ENCODE assay signal across 8 cellular contexts in the genomic region with DNA sequence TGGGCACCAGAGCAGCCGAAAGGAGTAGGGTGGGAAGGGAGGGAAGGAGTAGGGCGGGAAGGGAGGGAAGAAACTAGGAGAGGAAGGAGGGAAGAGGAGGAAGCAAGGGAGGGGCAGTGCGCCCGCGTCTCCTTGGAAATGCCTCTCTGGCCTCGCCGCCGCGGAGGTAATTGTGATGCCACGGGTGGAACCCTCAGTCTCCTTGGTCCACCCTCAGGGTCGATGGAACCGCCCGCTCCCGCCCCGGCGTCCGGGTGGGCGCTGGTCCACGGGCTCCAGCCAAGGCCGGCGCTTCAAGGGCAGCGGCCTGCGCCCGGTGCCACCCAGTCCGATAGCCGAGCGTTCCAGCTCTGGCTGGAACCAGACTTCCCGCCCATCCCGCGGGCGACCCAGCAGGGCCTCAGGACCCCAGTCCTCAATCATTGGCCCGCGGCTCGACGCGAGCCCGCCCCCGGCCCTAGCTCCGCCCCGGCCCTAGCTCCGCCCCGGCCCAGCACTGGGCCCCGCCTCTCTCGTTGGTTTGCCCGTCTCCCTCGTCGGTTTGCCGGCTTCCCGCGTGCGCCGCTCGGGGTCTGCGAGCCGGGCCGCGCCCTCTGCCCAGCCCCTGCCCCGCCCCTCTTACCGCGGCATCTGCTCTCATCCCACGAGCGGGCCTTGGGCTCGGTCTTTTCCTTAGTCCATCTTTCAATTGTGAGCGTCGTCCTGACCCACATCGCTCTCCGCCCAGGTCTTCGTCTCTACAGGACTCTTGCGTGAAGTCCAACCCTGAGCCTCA.
A peak's percentile ranks its signal among the peaks of the same experiment; 100 is the strongest.
DNase-seq lines count a peak whose midpoint lies in the region; ATAC-seq and TF ChIP-seq lines count a peak whose summit lies in the region.

No MANE protein-coding gene starts in this region.

- peak; percentile 70 for ATAC-seq in GM18907 (IDR thresholded peaks at IDR 0.05; ENCODE audit: unreplicated experiment)
- peak; percentile 70 for ATAC-seq in HG03175 (IDR thresholded peaks at IDR 0.05; ENCODE audit: unreplicated experiment)

- H3K4me3 ChIP-seq in choroid plexus epithelial cell (ENCODE audit: low read depth, low read length): peak overlapping the region; percentile 61

- peak; percentile 94 for DNase-seq in AG08395 (ENCODE audit: low spot score)
- peak; percentile 74 for DNase-seq in NCI-H446 treated with DMSO at 0.1 percent for 48 hours (lab: John Stamatoyannopoulos, UW)
- peak; percentile 83 to 91 for DNase-seq in activated CD4-positive, alpha-beta T cell treated with anti-CD3 and anti-CD28 coated beads for 24 hours (ENCODE audit: low read depth in 2 of 2)
- peak; percentile 90 for DNase-seq in choroid plexus epithelial cell (ENCODE audit: low read depth)
- peak; percentile 90 for DNase-seq in kidney tubule cell (ENCODE audit: low spot score)
- peak; percentile 79 to 88 for DNase-seq in stimulated activated CD4-positive, alpha-beta T cell treated with anti-CD3 and anti-CD28 coated beads, Interleukin-15, amount 100 ng/mL, for 48 hours (ENCODE audit: low read depth in 2 of 2)

- no peak for TF ChIP-seq CTCF in choroid plexus epithelial cell (conservative IDR thresholded peaks at IDR 0.05; ENCODE audit: low read depth, low read length)

Comparison
In these comparisons a context has a peak if more than half of its experiments do, and no peak if none do; other contexts are left out.
1. Peak in every context shown above with its lines: DNase-seq, ATAC-seq and H3K4me3 ChIP-seq.